In genomic region chr5:134001938-134002731, GRCh38 we compare ENCODE assay signal across 11 cellular contexts. TPM values are rescaled to one million over a fixed set of nuclear protein-coding genes. Genes with fewer than 3 reads are reported as not detected.
DNase-seq lines count a peak whose midpoint lies in the region; ATAC-seq and TF ChIP-seq lines count a peak whose summit lies in the region.
"Had no signal": no experiment of that assay in that cellular context is flagged by ENCODE, and none has a peak within 500 bp of the region (broad histone marks: within the 10 kb centered on the region; RNA-seq: fewer than 3 reads in every experiment).

No MANE protein-coding gene starts in this region.

- H3K27me3 ChIP-seq in BLaER1 (no peaks in the 10 kb centered on the region), muscle layer of duodenum (ENCODE audit: low read depth, low read length) (no peaks in the 10 kb centered on the region), Peyer's patch (no peaks in the 10 kb centered on the region)

- peaks cover 69% of the 10 kb centered on the region for H4K20me1 ChIP-seq in BLaER1

- H3K9me3 Mint-ChIP-seq in activated naive CD8-positive, alpha-beta T cell treated with anti-CD3 and anti-CD28 coated beads, Interleukin-2, amount 50 U/mL, for 24 hours: no peaks in the 10 kb centered on the region

- peak overlapping the region; percentile 96 for H3K9ac ChIP-seq in BLaER1

- H3K27ac Mint-ChIP-seq in activated naive CD8-positive, alpha-beta T cell treated with anti-CD3 and anti-CD28 coated beads, Interleukin-2, amount 50 U/mL, for 24 hours: peak overlapping the region; percentile 99

- H3K9me3 ChIP-seq in BLaER1 (no peaks in the 10 kb centered on the region), muscle layer of duodenum (ENCODE audit: control insufficient read depth in 1 of 2, low read length in 2 of 2) (no peaks in the 10 kb centered on the region), Peyer's patch (no peaks in the 10 kb centered on the region)

- peaks cover 70% of the 10 kb centered on the region for H3K4me1 ChIP-seq in BLaER1
- peaks cover 18 to 44% of the 10 kb centered on the region in 2 donors for H3K4me1 ChIP-seq in muscle layer of duodenum (ENCODE audit: control insufficient read depth in 1 of 2, insufficient read depth in 2 of 2, low read length in 2 of 2)
- peaks cover 4 to 67% (median 19%) of the 10 kb centered on the region in 4 donors for H3K4me1 ChIP-seq in Peyer's patch

- no peak for TF ChIP-seq CTCF in HFF-Myc (IDR thresholded peaks at IDR 0.05; ENCODE audit: low read depth, low read length, missing control alignments)
- TF ChIP-seq CTCF in Peyer's patch (IDR thresholded peaks at IDR 0.05): no peak

- peak overlapping the region; percentile 95 for H3K4me2 ChIP-seq in BLaER1

- H3K27me3 Mint-ChIP-seq in activated naive CD8-positive, alpha-beta T cell treated with anti-CD3 and anti-CD28 coated beads, Interleukin-2, amount 50 U/mL, for 24 hours: no peaks in the 10 kb centered on the region

- peak overlapping the region; percentile 94 for H3K4me3 Mint-ChIP-seq in activated naive CD8-positive, alpha-beta T cell treated with anti-CD3 and anti-CD28 coated beads, Interleukin-2, amount 50 U/mL, for 24 hours

- TF ChIP-seq POLR2A in Peyer's patch (IDR thresholded peaks at IDR 0.05): no peak

- H3K27ac ChIP-seq in BLaER1 (peak overlapping the region; percentile 100), muscle layer of duodenum (ENCODE audit: low read length) (peak overlapping the region; percentile 5), Peyer's patch (no peak overlapping the region)

- ATAC-seq in activated naive CD8-positive, alpha-beta T cell treated with anti-CD3 and anti-CD28 coated beads, Interleukin-2, amount 50 U/mL, for 24 hours: no peak

- H3K4me3 ChIP-seq in BLaER1 (peak overlapping the region; percentile 94), HFF-Myc (replicated peaks; ENCODE audit: low read depth, low read length) (peak overlapping the region; percentile 56), muscle layer of duodenum (ENCODE audit: low read depth in 1 of 2, low read length in 2 of 2) (peak overlapping the region; percentile 68 to 80), Peyer's patch (peak overlapping the region in 2 of 4 donors; percentile 12 to 99)

- H3K36me3 ChIP-seq in BLaER1 (peaks cover 41% of the 10 kb centered on the region), muscle layer of duodenum (ENCODE audit: control insufficient read depth in 1 of 2, insufficient read depth in 2 of 2, low read length in 2 of 2) (peaks cover 2 to 17% of the 10 kb centered on the region in 2 donors), Peyer's patch (peaks cover 0 to 7% (median 0%) of the 10 kb centered on the region in 3 donors)

- H3K36me3 Mint-ChIP-seq in activated naive CD8-positive, alpha-beta T cell treated with anti-CD3 and anti-CD28 coated beads, Interleukin-2, amount 50 U/mL, for 24 hours (ENCODE audit: low read depth): peaks cover 42% of the 10 kb centered on the region

- no peak for DNase-seq in HFF-Myc (ENCODE audit: extremely low read depth, low read depth)
- no peak for DNase-seq in activated naive CD8-positive, alpha-beta T cell treated with anti-CD3 and anti-CD28 coated beads, Interleukin-2, amount 50 U/mL, for 24 hours
- no peak for DNase-seq in Peyer's patch
- no peak for DNase-seq in GM03348 (ENCODE audit: low spot score)
- DNase-seq in stimulated activated CD4-positive, alpha-beta T cell treated with anti-CD3 and anti-CD28 coated beads, Interleukin-1b, Interleukin-23, amount 100 ng/mL, for 48 hours: no peak
- DNase-seq in C1 segment of cervical spinal cord (lab: John Stamatoyannopoulos, UW): no peak
- DNase-seq: foreskin fibroblast, GF-D8, nucleus accumbens had no signal

- peaks cover 65% of the 10 kb centered on the region for H3K4me1 Mint-ChIP-seq in activated naive CD8-positive, alpha-beta T cell treated with anti-CD3 and anti-CD28 coated beads, Interleukin-2, amount 50 U/mL, for 24 hours

RNA-seq across cellular contexts. Expression of gene VDAC1, which starts 2.6 kb away (rescaled TPM):
- 100 to 1,000 TPM; 120 to 289 (median 181) TPM for total RNA-seq in Peyer's patch

RNA-seq across cellular contexts. Expression of gene C5orf15, which starts 33.7 kb away (rescaled TPM):
- total RNA-seq in Peyer's patch: 10 to 100 TPM; 12.4 to 92.6 (median 36.2) TPM

Comparison
In these comparisons a context has a peak if more than half of its experiments do, and no peak if none do; other contexts are left out.
1. H3K27ac ChIP-seq: peak in BLaER1 (single experiment) and muscle layer of duodenum (single experiment); none in Peyer's patch (0 of 4).